Comparison of ENCODE assay signal across 7 cellular contexts in genomic region chr6:89468998-89469397, GRCh38. TPM values are rescaled to one million over a fixed set of nuclear protein-coding genes. Genes with fewer than 3 reads are reported as not detected.
"Had no signal": no experiment of that assay in that cellular context is flagged by ENCODE, and none has a peak within 500 bp of the region (broad histone marks: within the 10 kb centered on the region; RNA-seq: fewer than 3 reads in every experiment).

No MANE protein-coding gene starts in this region.

- H3K27ac Mint-ChIP-seq: GM23338, HFFc6 had no signal

- H3K4me3 Mint-ChIP-seq: GM23338, H9, HFFc6 had no signal

- ATAC-seq: GM23338, K562 had no signal

- DNase-seq: H9, HCEC 1CT, HFFc6, IMR-90 had no signal

- H3K9me3 Mint-ChIP-seq: GM23338, H9, HFFc6 had no signal

RNA-seq across cellular contexts. Expression of gene ANKRD6, which starts 36.0 kb away (rescaled TPM):
- total RNA-seq: HFFc6, HT-29 had no signal

RNA-seq across cellular contexts. Expression of gene RRAGD, which starts 56.9 kb away (rescaled TPM):
- total RNA-seq: HFFc6, HT-29, IMR-90 had no signal
